1 cellular context compared by ENCODE assay signal in the genomic region with DNA sequence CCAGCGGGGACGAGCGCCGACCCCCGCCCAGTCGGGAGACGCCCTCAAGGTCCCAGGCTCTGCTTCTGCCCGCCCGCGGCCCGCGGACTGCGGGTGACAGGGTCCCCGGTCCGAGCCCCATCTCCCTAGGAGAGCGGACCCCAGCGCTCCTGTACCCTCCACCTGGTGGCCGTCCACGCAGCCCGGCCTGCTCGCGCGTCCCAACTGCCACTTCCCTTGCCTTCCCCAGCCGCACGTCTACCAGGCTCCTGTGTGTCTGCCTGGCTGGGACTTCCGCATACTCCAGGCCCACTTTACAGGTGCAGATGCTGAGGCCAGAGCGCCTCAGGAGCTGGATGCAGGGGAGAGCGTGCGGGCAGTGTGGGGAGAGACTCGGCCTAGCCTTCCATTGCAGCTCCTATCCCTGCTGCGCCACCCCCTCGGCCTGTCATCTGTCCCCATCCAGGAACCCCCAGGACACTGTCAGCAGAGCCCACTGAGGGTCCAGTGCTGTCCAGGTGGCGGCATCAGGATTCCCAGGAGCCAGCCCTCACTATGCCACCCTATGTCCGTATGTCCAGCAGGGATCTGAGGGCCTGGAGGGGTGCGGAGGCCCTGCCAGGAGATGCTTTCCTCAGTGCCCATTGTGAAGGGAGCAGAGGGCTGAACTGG.
TF ChIP-seq lines count a peak whose summit lies in the region.

No MANE protein-coding gene starts in this region.

TF ChIP-seq in HEK293, 187 proteins besides CTCF, POLR2A, EP300 and RAD21 (continued from another document):
- TF ChIP-seq PRDM4 (tag by site-specific recombination; IDR thresholded peaks at IDR 0.05), result no peak
- no peak for TF ChIP-seq RBAK (tag by site-specific recombination; IDR thresholded peaks at IDR 0.05)
- TF ChIP-seq HOXA7 (CRISPR knock-in tag; IDR thresholded peaks at IDR 0.05; ENCODE audit: borderline replicate concordance), result no peak
- TF ChIP-seq ZNF548 (tag by site-specific recombination; IDR thresholded peaks at IDR 0.05), result no peak
- no peak for TF ChIP-seq KLF7 (tag by site-specific recombination; IDR thresholded peaks at IDR 0.05; ENCODE audit: borderline replicate concordance)
TF ChIP-seq in HEK293: peak in this region for 0.
